Comparison of ENCODE assay signal across 8 cellular contexts in the genomic region with DNA sequence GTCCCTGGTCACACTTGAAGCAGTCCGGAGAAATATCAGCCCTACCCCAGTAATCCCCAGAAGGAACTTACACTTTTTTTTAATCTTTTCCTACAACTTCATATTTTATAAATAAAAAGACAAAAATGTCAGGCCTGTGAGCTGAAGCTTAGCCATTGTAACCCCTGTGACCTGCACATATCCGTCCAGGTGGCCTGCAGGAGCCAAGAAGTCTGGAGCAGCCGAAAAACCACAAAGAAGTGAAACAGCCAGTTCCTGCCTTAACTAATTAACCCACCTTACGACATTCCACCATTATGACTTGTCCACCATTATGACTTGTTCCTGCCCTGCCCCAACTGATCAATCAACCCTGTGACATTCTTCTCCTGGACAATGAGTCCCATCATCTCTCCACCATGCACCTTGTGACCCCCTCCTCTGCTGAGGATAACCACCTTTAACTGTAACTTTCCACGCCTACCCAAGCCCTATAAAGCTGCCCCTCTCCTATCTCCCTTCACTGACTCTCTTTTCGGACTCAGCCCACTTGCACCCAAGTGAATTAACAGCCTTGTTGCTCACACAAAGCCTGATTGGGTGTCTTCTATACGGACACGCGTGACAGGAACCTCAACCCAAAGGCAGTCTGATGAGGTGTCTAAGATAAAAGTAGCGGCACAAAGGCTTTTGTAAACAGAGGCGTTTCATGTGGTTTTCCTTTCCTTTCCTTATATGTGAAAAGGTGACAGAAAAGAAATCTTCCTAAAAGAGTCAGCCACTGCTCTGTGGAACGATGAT. TPM values are rescaled to one million over a fixed set of nuclear protein-coding genes. Genes with fewer than 3 reads are reported as not detected.
DNase-seq lines count a peak whose midpoint lies in the region; ATAC-seq and TF ChIP-seq lines count a peak whose summit lies in the region.
"Not testable (repeated sequence)": the region's sequence is repeated elsewhere in the genome, so short reads cannot be mapped to it uniquely, and the experiment has no call there.

No MANE protein-coding gene starts in this region.

- H3K4me1 Mint-ChIP-seq in MCF 10A (ENCODE audit: insufficient read depth, unreplicated experiment), result peaks cover 12% of the 10 kb centered on the region

- H3K9ac ChIP-seq in SK-N-SH, result peak overlapping the region; percentile 86

- not testable (repeated sequence) for TF ChIP-seq CTCF in AG09309 (IDR thresholded peaks at IDR 0.05; ENCODE audit: control insufficient read depth, insufficient read depth, low read depth, low read length, missing control alignments); SK-N-SH (IDR thresholded peaks at IDR 0.05); MCF 10A (IDR thresholded peaks at IDR 0.05; ENCODE audit: unreplicated experiment); heart left ventricle (IDR thresholded peaks at IDR 0.05); neutrophil (IDR thresholded peaks at IDR 0.05)

- ATAC-seq in heart left ventricle, result not testable (repeated sequence)

- H3K4me1 ChIP-seq in SK-N-SH (ENCODE audit: control insufficient read depth in 1 of 2, insufficient read depth in 2 of 2, low read depth in 1 of 2, low read length in 1 of 2), result not testable (repeated sequence)
- peaks cover 0 to 15% (median 5%) of the 10 kb centered on the region in 12 donors for H3K4me1 ChIP-seq in heart left ventricle
- peaks cover 19 to 21% of the 10 kb centered on the region in 2 experiments for H3K4me1 ChIP-seq in neutrophil (ENCODE audit: control insufficient read depth in 1 of 2, insufficient read depth in 1 of 2, low read depth in 1 of 2, low read length in 1 of 2)

- not testable (repeated sequence) for TF ChIP-seq EP300 in SK-N-SH (IDR thresholded peaks at IDR 0.05; ENCODE audit: borderline replicate concordance in 1 of 2, low read depth in 1 of 2, low read length in 1 of 2)

- peak overlapping the region; percentile 94 for H2AFZ ChIP-seq in SK-N-SH (ENCODE audit: low read depth)

- peak overlapping the region; percentile 67 for H3K4me3 Mint-ChIP-seq in MCF 10A (ENCODE audit: unreplicated experiment)

- H3F3A ChIP-seq in SK-N-SH (replicated peaks; ENCODE audit: insufficient read depth), result not testable (repeated sequence)

- not testable (repeated sequence) for H4K20me1 ChIP-seq in SK-N-SH (ENCODE audit: insufficient read depth)

- not testable (repeated sequence) for TF ChIP-seq POLR2A in heart left ventricle (IDR thresholded peaks at IDR 0.05)

- POLR2A ChIA-PET in SK-N-SH (lab: Yijun Ruan, JAX), result not testable (repeated sequence)
- POLR2A ChIA-PET in MCF 10A (lab: Yijun Ruan, JAX), result interaction anchor here (1.3 to 1.7 kb wide), 3 partner anchors 10 to 200 kb away, joined by 4 to 6 read pairs (median 5); no protein-coding TSS in a partner anchor

- not testable (repeated sequence) for H3K9me3 Mint-ChIP-seq in MCF 10A (ENCODE audit: unreplicated experiment)

- peaks cover 38% of the 10 kb centered on the region for H3K27me3 ChIP-seq in SK-N-SH (ENCODE audit: insufficient read depth)
- H3K27me3 ChIP-seq in heart left ventricle, neutrophil: not testable (repeated sequence)

- not testable (repeated sequence) for H3K36me3 Mint-ChIP-seq in MCF 10A (ENCODE audit: insufficient read depth, unreplicated experiment)

- not testable (repeated sequence) for TF ChIP-seq RAD21 in SK-N-SH (IDR thresholded peaks at IDR 0.05; ENCODE audit: low read length)

- H3K27ac Mint-ChIP-seq in MCF 10A (ENCODE audit: low read depth, unreplicated experiment), result peak overlapping the region; percentile 79

- not testable (repeated sequence) for BruUV-seq in MCF 10A (replicated peaks; lab: Mats Ljungman, UMichigan)

- not testable (repeated sequence) for H3K36me3 ChIP-seq in SK-N-SH (replicated peaks in 1 of 2; ENCODE audit: control insufficient read depth in 1 of 2, insufficient read depth in 2 of 2, low read length in 1 of 2); heart left ventricle; neutrophil

- H3K9me2 ChIP-seq in SK-N-SH, result not testable (repeated sequence)

- intact Hi-C loops in MCF 10A (cut with micrococcal nuclease), result loop anchor here (2.0 kb wide), 1 partner anchor 729 kb away; the partner anchor contains the start of gene SYDE1
- intact Hi-C loops in heart left ventricle (cut with DNase I), result not testable (repeated sequence)

- H3K4me3 ChIP-seq in AG09309 (ENCODE audit: control insufficient read depth, low read depth, low read length) (peak overlapping the region; percentile 78), SK-N-SH (ENCODE audit: low read depth in 2 of 2, low read length in 1 of 2) (peak overlapping the region; percentile 70 to 77), heart left ventricle (peak overlapping the region; percentile 53 to 99 (median 77)), neutrophil (ENCODE audit: low read depth in 1 of 2, low read length in 1 of 2) (peak overlapping the region; percentile 67 to 81)

- H3K27ac ChIP-seq in SK-N-SH (ENCODE audit: low read depth in 2 of 2, low read length in 1 of 2) (peak overlapping the region in 1 of 2 experiments; percentile 80; a peak in 1 of 4 replicates), heart left ventricle (peak overlapping the region; percentile 87 to 100 (median 94)), neutrophil (peak overlapping the region; percentile 97)

- peak overlapping the region; percentile 89 for H3K4me2 ChIP-seq in SK-N-SH

- 57% methylated on average over 12 of the region's 12 CpGs for WGBS in SK-N-SH (ENCODE audit: low lambda C conversion rate)
- 37 to 45% (median 42%) methylated on average over 12 of the region's 12 CpGs for WGBS in heart left ventricle, 4 donors

- H3K27me3 Mint-ChIP-seq in MCF 10A (ENCODE audit: insufficient read depth, unreplicated experiment), result not testable (repeated sequence)

- H3K79me2 ChIP-seq in SK-N-SH (ENCODE audit: insufficient read depth), result not testable (repeated sequence)

- CTCF ChIA-PET in SK-N-SH (lab: Yijun Ruan, JAX); MCF 10A (lab: Yijun Ruan, JAX): not testable (repeated sequence)

- DNase-seq in AG09309 (ENCODE audit: low read depth); SK-N-SH; MCF 10A (ENCODE audit: unreplicated experiment); heart left ventricle: not testable (repeated sequence)
- peak; percentile 73 for DNase-seq in HT-29 (ENCODE audit: low spot score)
- peak; percentile 56 for DNase-seq in activated CD8-positive, alpha-beta memory T cell treated with anti-CD3 and anti-CD28 coated beads, Interleukin-2, amount 50 U/mL, for 4 hours
- peak; percentile 12 for DNase-seq in stimulated activated CD8-positive, alpha-beta memory T cell treated with anti-CD3 and anti-CD28 coated beads, Interleukin-4, amount 100 ng/mL, for 24 hours (ENCODE audit: low read depth)

- not testable (repeated sequence) for H3K9me3 ChIP-seq in SK-N-SH, heart left ventricle, neutrophil

RNA-seq across cellular contexts. Expression of gene OR10H1, which starts 20.3 kb away (rescaled TPM):
- total RNA-seq in HT-29 (2014; rRNA removed; shearing (Covaris generic)), result not detected in 2 replicates
- polyA plus RNA-seq in SK-N-SH (2012; rRNA removed) (not detected in 2 replicates), heart left ventricle (not detected)
- polyA plus RNA-seq in SK-N-SH (2012; cell fraction: cytosol; rRNA removed), result not detected in 2 replicates
- not detected in 2 replicates for polyA plus RNA-seq in SK-N-SH (2012; cell fraction: nucleus; rRNA removed)
- total RNA-seq in MCF 10A (2022) (not detected in 2 replicates), heart left ventricle (under 1 TPM in 1 of 9 donors, not detected in 8; 0.07 TPM)

RNA-seq across cellular contexts. Expression of gene OR10H5, which starts 48.3 kb away (rescaled TPM):
- total RNA-seq in HT-29 (2014; rRNA removed; shearing (Covaris generic)), result 0.18 TPM in 1 of 2 replicates, not detected in the other
- polyA plus RNA-seq in SK-N-SH (2012; rRNA removed) (not detected in 2 replicates), heart left ventricle (not detected)
- polyA plus RNA-seq in SK-N-SH (2012; cell fraction: cytosol; rRNA removed), result not detected in 2 replicates
- not detected in 2 replicates for polyA plus RNA-seq in SK-N-SH (2012; cell fraction: nucleus; rRNA removed)
- total RNA-seq in MCF 10A (2022) (not detected in 2 replicates), heart left ventricle (not detected)
